Comparison of ENCODE assay signal across 10 cellular contexts in the genomic region with DNA sequence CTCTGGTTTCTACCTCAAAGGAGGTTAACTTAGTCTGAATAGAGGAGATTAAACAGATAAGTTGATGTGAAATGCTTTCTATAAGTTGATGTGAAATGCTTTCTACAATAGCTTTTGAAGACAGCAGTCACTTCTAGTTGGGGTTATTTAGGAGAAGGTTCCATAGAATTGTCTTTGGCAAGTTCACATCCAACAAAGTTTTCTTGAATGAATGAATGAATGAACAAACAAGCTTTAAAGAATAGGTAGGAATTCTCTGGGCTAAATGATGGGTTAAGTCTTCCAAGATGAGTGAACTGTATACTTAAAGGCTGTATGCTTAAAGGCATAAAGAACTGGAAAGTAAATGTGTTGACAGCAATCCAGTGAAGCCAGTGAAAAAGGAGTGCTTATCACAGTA.
DNase-seq lines count a peak whose midpoint lies in the region; ATAC-seq and TF ChIP-seq lines count a peak whose summit lies in the region.
"Had no signal": no experiment of that assay in that cellular context is flagged by ENCODE, and none has a peak within 500 bp of the region (broad histone marks: within the 10 kb centered on the region; RNA-seq: fewer than 3 reads in every experiment).

No MANE protein-coding gene starts in this region.

- TF ChIP-seq CTCF in AG09309 (IDR thresholded peaks at IDR 0.05; ENCODE audit: control insufficient read depth, insufficient read depth, low read depth, low read length, missing control alignments) = no peak
- TF ChIP-seq CTCF in HFF-Myc (IDR thresholded peaks at IDR 0.05; ENCODE audit: low read depth, low read length, missing control alignments) = no peak

- H3K36me3 Mint-ChIP-seq in memory B cell = peaks cover 2% of the 10 kb centered on the region

- no peaks in the 10 kb centered on the region for H3K27me3 Mint-ChIP-seq in memory B cell

- no peak for ATAC-seq in memory B cell (ENCODE audit: low read depth)
- no peak for ATAC-seq in HG02970 (IDR thresholded peaks at IDR 0.05; ENCODE audit: low FRiP score, unreplicated experiment)
- ATAC-seq: gastrocnemius medialis had no signal

- H3K4me3 ChIP-seq in AG09309 (ENCODE audit: control insufficient read depth, low read depth, low read length) (peak overlapping the region; percentile 90; the same call in 1 of the 2 replicates), HFF-Myc (replicated peaks; ENCODE audit: low read depth, low read length) (peak overlapping the region; percentile 66), adipocyte (ENCODE audit: low read length) (peak overlapping the region; percentile 100)

- peak overlapping the region; percentile 98 for H3K9ac ChIP-seq in adipocyte (ENCODE audit: low read length)

- no peaks in the 10 kb centered on the region for H3K9me3 Mint-ChIP-seq in memory B cell

- H3K4me1 Mint-ChIP-seq in memory B cell = peaks cover 17% of the 10 kb centered on the region

- peaks cover 35% of the 10 kb centered on the region for H3K4me1 ChIP-seq in adipocyte (ENCODE audit: control insufficient read depth, insufficient read depth, low read length)

- DNase-seq in AG09309 (ENCODE audit: low read depth) (no peak), HFF-Myc (ENCODE audit: extremely low read depth, low read depth) (no peak), adipocyte (ENCODE audit: low read depth) (no peak), memory B cell (ENCODE audit: low spot score in 2 of 2) (no peak), NCI-H69 (lab: John Stamatoyannopoulos, UW) (no peak), Kasumi-1 (lab: John Stamatoyannopoulos, UW) (no peak), OCI-M2 (lab: John Stamatoyannopoulos, UW; ENCODE audit: unreplicated experiment) (no peak)
- DNase-seq: activated CD8-positive, alpha-beta memory T cell treated with anti-CD3 and anti-CD28 coated beads, Interleukin-2, amount 50 U/mL, for 4 hours; gastrocnemius medialis had no signal

- no peaks in the 10 kb centered on the region for H3K9me3 ChIP-seq in adipocyte (ENCODE audit: control insufficient read depth, low read length)
- H3K9me3 ChIP-seq: gastrocnemius medialis had no signal

- H3K36me3 ChIP-seq in adipocyte (ENCODE audit: control insufficient read depth, insufficient read depth, low read length, severe bottlenecking) = peaks cover 33% of the 10 kb centered on the region

- no peaks in the 10 kb centered on the region for H3K27me3 ChIP-seq in adipocyte (replicated peaks; ENCODE audit: control insufficient read depth, insufficient read depth, low read length)
- H3K27me3 ChIP-seq: gastrocnemius medialis had no signal

- peak overlapping the region; percentile 50 for H3K4me3 Mint-ChIP-seq in memory B cell

- peak overlapping the region; percentile 66 for H3K27ac Mint-ChIP-seq in memory B cell
